Comparison of ENCODE assay signal across 10 cellular contexts in the genomic region with DNA sequence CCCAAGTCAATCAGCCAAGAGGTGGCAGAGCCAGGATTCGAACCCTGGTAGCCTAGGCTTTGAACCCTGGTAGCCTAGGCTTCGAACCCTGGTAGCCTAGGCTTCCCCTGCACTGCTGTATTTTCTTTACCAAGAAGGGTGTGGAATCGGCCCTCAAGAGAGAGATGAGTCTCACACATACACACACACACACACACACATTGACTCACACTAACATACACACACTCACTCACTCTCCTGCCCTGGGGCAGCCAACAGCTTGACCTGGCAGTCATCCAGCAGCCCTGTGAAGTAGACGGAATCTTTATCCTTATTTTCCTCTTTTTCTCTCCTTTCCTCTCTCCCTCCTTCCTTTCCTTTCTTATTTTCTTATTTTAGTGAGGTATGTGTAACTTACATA. TPM values are rescaled to one million over a fixed set of nuclear protein-coding genes. Genes with fewer than 3 reads are reported as not detected.
DNase-seq lines count a peak whose midpoint lies in the region; FAIRE-seq and TF ChIP-seq lines count a peak whose summit lies in the region.
"Had no signal": no experiment of that assay in that cellular context is flagged by ENCODE, and none has a peak within 500 bp of the region (broad histone marks: within the 10 kb centered on the region; RNA-seq: fewer than 3 reads in every experiment).

No MANE protein-coding gene starts in this region.

- no peak for TF ChIP-seq CTCF in prostate gland (IDR thresholded peaks at IDR 0.05)

- peaks cover 39% of the 10 kb centered on the region for H3K4me1 ChIP-seq in prostate gland (replicated peaks)

- TF ChIP-seq POLR2A in prostate gland (IDR thresholded peaks at IDR 0.05), result no peak

- CTCF ChIA-PET in activated CD4-positive, alpha-beta memory T cell treated with anti-CD3 and anti-CD28 coated beads, Interleukin-2, amount 10 ng/mL, durations not matched to agents 7 days and 5 days (lab: Charles Lee), result interaction anchor here (1.1 kb wide), 1 partner anchor 189 kb away, joined by 3 read pairs; no protein-coding TSS in a partner anchor
- CTCF ChIA-PET in activated CD4-positive, alpha-beta memory T cell treated with anti-CD3 and anti-CD28 coated beads for 36 hours (lab: Charles Lee), result interaction anchor here (4.3 kb wide), 1 partner anchor 190 kb away, joined by 21 read pairs; no protein-coding TSS in a partner anchor

- DNase-seq in COR-L47 (lab: John Stamatoyannopoulos, UW) (peak; percentile 35), RCC 7860 (ENCODE audit: low spot score) (peak; percentile 93), fibroblast of peridontal ligament (ENCODE audit: extremely low read depth) (peak; percentile 88), prostate gland (ENCODE audit: low spot score) (peak; percentile 68), NOMO-1 treated with dmso at 0.1 percent for 144 hours (lab: John Stamatoyannopoulos, UW; ENCODE audit: unreplicated experiment) (no peak)
- no peak for DNase-seq in activated CD4-positive, alpha-beta memory T cell treated with anti-CD3 and anti-CD28 coated beads, Interleukin-2, amount 10 ng/mL, durations not matched to agents 7 days and 5 days
- DNase-seq in activated CD4-positive, alpha-beta memory T cell treated with anti-CD3 and anti-CD28 coated beads for 36 hours, result no peak
- DNase-seq in activated naive CD4-positive, alpha-beta T cell treated with anti-CD3 and anti-CD28 coated beads, Interleukin-2, amount 50 U/mL, for 16 hours, result no peak
- DNase-seq: central memory CD4-positive, alpha-beta T cell; NCI-H1436 had no signal

- H3K36me3 Mint-ChIP-seq in activated CD4-positive, alpha-beta memory T cell treated with anti-CD3 and anti-CD28 coated beads, Interleukin-2, amount 10 ng/mL, durations not matched to agents 7 days and 5 days (ENCODE audit: low read depth), result no peaks in the 10 kb centered on the region
- peaks cover 4% of the 10 kb centered on the region for H3K36me3 Mint-ChIP-seq in activated CD4-positive, alpha-beta memory T cell treated with anti-CD3 and anti-CD28 coated beads for 36 hours

- no peaks in the 10 kb centered on the region for H3K27me3 ChIP-seq in prostate gland (replicated peaks; ENCODE audit: insufficient read depth)

- peak; percentile 83 for FAIRE-seq in RCC 7860 (lab: Jason Lieb, UNC)

- H3K27ac ChIP-seq in prostate gland, result peak overlapping the region; percentile 95 to 96

- H3K9me3 Mint-ChIP-seq in activated CD4-positive, alpha-beta memory T cell treated with anti-CD3 and anti-CD28 coated beads, Interleukin-2, amount 10 ng/mL, durations not matched to agents 7 days and 5 days, result no peaks in the 10 kb centered on the region
- H3K9me3 Mint-ChIP-seq in activated CD4-positive, alpha-beta memory T cell treated with anti-CD3 and anti-CD28 coated beads for 36 hours, result no peaks in the 10 kb centered on the region

- no peak overlapping the region for H3K27ac Mint-ChIP-seq in activated CD4-positive, alpha-beta memory T cell treated with anti-CD3 and anti-CD28 coated beads, Interleukin-2, amount 10 ng/mL, durations not matched to agents 7 days and 5 days
- no peak overlapping the region for H3K27ac Mint-ChIP-seq in activated CD4-positive, alpha-beta memory T cell treated with anti-CD3 and anti-CD28 coated beads for 36 hours

- H3K36me3 ChIP-seq in prostate gland, result no peaks in the 10 kb centered on the region

- H3K4me3 Mint-ChIP-seq in activated CD4-positive, alpha-beta memory T cell treated with anti-CD3 and anti-CD28 coated beads, Interleukin-2, amount 10 ng/mL, durations not matched to agents 7 days and 5 days, result no peak overlapping the region
- H3K4me3 Mint-ChIP-seq in activated CD4-positive, alpha-beta memory T cell treated with anti-CD3 and anti-CD28 coated beads for 36 hours, result no peak overlapping the region

- POLR2A ChIA-PET in activated CD4-positive, alpha-beta memory T cell treated with anti-CD3 and anti-CD28 coated beads, Interleukin-2, amount 10 ng/mL, durations not matched to agents 7 days and 5 days (lab: Charles Lee), result no interaction called here
- POLR2A ChIA-PET in activated CD4-positive, alpha-beta memory T cell treated with anti-CD3 and anti-CD28 coated beads for 36 hours (lab: Charles Lee), result no interaction called here

- H3K27me3 Mint-ChIP-seq in activated CD4-positive, alpha-beta memory T cell treated with anti-CD3 and anti-CD28 coated beads, Interleukin-2, amount 10 ng/mL, durations not matched to agents 7 days and 5 days, result no peaks in the 10 kb centered on the region
- no peaks in the 10 kb centered on the region for H3K27me3 Mint-ChIP-seq in activated CD4-positive, alpha-beta memory T cell treated with anti-CD3 and anti-CD28 coated beads for 36 hours

- intact Hi-C loops in prostate gland (cut with DNase I), result loop anchor here (1.0 to 2.0 kb wide), 3 partner anchors 31 to 132 kb away; a partner anchor contains a TSS
- intact Hi-C loops in activated CD4-positive, alpha-beta memory T cell treated with anti-CD3 and anti-CD28 coated beads for 36 hours (cut with micrococcal nuclease), result no loop called here

- no peaks in the 10 kb centered on the region for H3K9me3 ChIP-seq in prostate gland

- 58% methylated on average over 4 of the region's 4 CpGs for WGBS in prostate gland

- no peak overlapping the region for H3K4me3 ChIP-seq in prostate gland

- H3K4me1 Mint-ChIP-seq in activated CD4-positive, alpha-beta memory T cell treated with anti-CD3 and anti-CD28 coated beads, Interleukin-2, amount 10 ng/mL, durations not matched to agents 7 days and 5 days, result no peaks in the 10 kb centered on the region
- peaks cover 8% of the 10 kb centered on the region for H3K4me1 Mint-ChIP-seq in activated CD4-positive, alpha-beta memory T cell treated with anti-CD3 and anti-CD28 coated beads for 36 hours (ENCODE audit: low read depth)

RNA-seq across cellular contexts. Expression of a gene that starts 55.4 kb away (rescaled TPM):
- 10 to 100 TPM; 20.4 to 47.6 TPM for total RNA-seq in prostate gland
- total RNA-seq in activated CD4-positive, alpha-beta memory T cell treated with anti-CD3 and anti-CD28 coated beads, Interleukin-2, amount 10 ng/mL, durations not matched to agents 7 days and 5 days, result 10 to 100 TPM; 36.2 to 38.7 TPM
- total RNA-seq in activated CD4-positive, alpha-beta memory T cell treated with anti-CD3 and anti-CD28 coated beads for 36 hours, result 10 to 100 TPM; 66.0 to 67.6 TPM

Comparison
In these comparisons a context has a peak if more than half of its experiments do, and no peak if none do; other contexts are left out.
1. DNase-seq: peak in COR-L47 (single experiment), RCC 7860 (single experiment), fibroblast of peridontal ligament (single experiment) and prostate gland (single experiment); none in activated CD4-positive, alpha-beta memory T cell treated with anti-CD3 and anti-CD28 coated beads, Interleukin-2, amount 10 ng/mL, durations not matched to agents 7 days and 5 days (single experiment), activated CD4-positive, alpha-beta memory T cell treated with anti-CD3 and anti-CD28 coated beads for 36 hours (single experiment), NOMO-1 treated with dmso at 0.1 percent for 144 hours (single experiment) and activated naive CD4-positive, alpha-beta T cell treated with anti-CD3 and anti-CD28 coated beads, Interleukin-2, amount 50 U/mL, for 16 hours (single experiment).